Comparison of ENCODE assay signal across 1 cellular context in genomic region chr19:41588497-41589209, GRCh38.
TF ChIP-seq lines count a peak whose summit lies in the region.

No MANE protein-coding gene starts in this region.

TF ChIP-seq in HepG2, 621 proteins besides CTCF, POLR2A, EP300 and RAD21 (continued from another document and continues in another):
- no peak for TF ChIP-seq ZNF646 (CRISPR knock-in tag; IDR thresholded peaks at IDR 0.05)
- TF ChIP-seq PLSCR1 (CRISPR knock-in tag; IDR thresholded peaks at IDR 0.05; ENCODE audit: borderline replicate concordance): no peak
- no peak for TF ChIP-seq ZBTB3 (CRISPR knock-in tag; IDR thresholded peaks at IDR 0.05; ENCODE audit: borderline replicate concordance, low read depth)
- no peak for TF ChIP-seq SIX1 (CRISPR knock-in tag; IDR thresholded peaks at IDR 0.05; ENCODE audit: borderline replicate concordance)
- TF ChIP-seq NR3C1 (CRISPR knock-in tag; IDR thresholded peaks at IDR 0.05): no peak
- no peak for TF ChIP-seq SP1 (IDR thresholded peaks at IDR 0.05)
- TF ChIP-seq SP1 (CRISPR knock-in tag; IDR thresholded peaks at IDR 0.05): no peak
- TF ChIP-seq ZNF720 (CRISPR knock-in tag; IDR thresholded peaks at IDR 0.05): no peak
- TF ChIP-seq TOPORS (CRISPR knock-in tag; IDR thresholded peaks at IDR 0.05): no peak
- TF ChIP-seq POGZ (CRISPR knock-in tag; IDR thresholded peaks at IDR 0.05): no peak
- no peak for TF ChIP-seq THAP7 (CRISPR knock-in tag; IDR thresholded peaks at IDR 0.05)
- no peak for TF ChIP-seq ZNF484 (CRISPR knock-in tag; IDR thresholded peaks at IDR 0.05; ENCODE audit: borderline replicate concordance, low read depth)
- TF ChIP-seq ARID4A (CRISPR knock-in tag; IDR thresholded peaks at IDR 0.05; ENCODE audit: borderline replicate concordance): no peak
- no peak for TF ChIP-seq ZBTB34 (CRISPR knock-in tag; IDR thresholded peaks at IDR 0.05)
- no peak for TF ChIP-seq WIZ (CRISPR knock-in tag; IDR thresholded peaks at IDR 0.05)
- no peak for TF ChIP-seq SOX6 (IDR thresholded peaks at IDR 0.05)
- TF ChIP-seq SOX6 (CRISPR knock-in tag; IDR thresholded peaks at IDR 0.05): no peak
- TF ChIP-seq IRF2 (CRISPR knock-in tag; IDR thresholded peaks at IDR 0.05): 0 out of 2 replicates have a peak, but pooled peaks have one; percentile 35
- no peak for TF ChIP-seq ZNF770 (CRISPR knock-in tag; IDR thresholded peaks at IDR 0.05)
- no peak for TF ChIP-seq SRF (IDR thresholded peaks at IDR 0.05; ENCODE audit: low read depth, low read length)
- no peak for TF ChIP-seq SNAI1 (CRISPR knock-in tag; IDR thresholded peaks at IDR 0.05; ENCODE audit: borderline replicate concordance)
- no peak for TF ChIP-seq FOXA3 (CRISPR knock-in tag; IDR thresholded peaks at IDR 0.05)
- TF ChIP-seq PCBP1 (IDR thresholded peaks at IDR 0.05; ENCODE audit: borderline replicate concordance, low read depth, low read length): no peak
- no peak for TF ChIP-seq PHF8 (CRISPR knock-in tag; IDR thresholded peaks at IDR 0.05)
- TF ChIP-seq ZNF354B (CRISPR knock-in tag; IDR thresholded peaks at IDR 0.05): no peak
- no peak for TF ChIP-seq ZNF704 (CRISPR knock-in tag; IDR thresholded peaks at IDR 0.05; ENCODE audit: borderline replicate concordance)
- no peak for TF ChIP-seq SKIL (CRISPR knock-in tag; IDR thresholded peaks at IDR 0.05; ENCODE audit: borderline replicate concordance)
- TF ChIP-seq ATF4 (CRISPR knock-in tag; IDR thresholded peaks at IDR 0.05): 0 out of 4 replicates have a peak, but pooled peaks of 1 of the 2 experiments have one; percentile 19
- 0 out of 2 replicates have a peak, but pooled peaks have one; percentile 37 for TF ChIP-seq ZNF589 (CRISPR knock-in tag; conservative IDR thresholded peaks at IDR 0.05)
- no peak for TF ChIP-seq CCDC6 (CRISPR knock-in tag; IDR thresholded peaks at IDR 0.05)
- TF ChIP-seq ZNF121 (CRISPR knock-in tag; IDR thresholded peaks at IDR 0.05): no peak
- TF ChIP-seq MTF2 (CRISPR knock-in tag; IDR thresholded peaks at IDR 0.05; ENCODE audit: borderline replicate concordance): no peak
- TF ChIP-seq ZNF460 (CRISPR knock-in tag; IDR thresholded peaks at IDR 0.05; ENCODE audit: borderline replicate concordance): no peak
- TF ChIP-seq TCF12 (IDR thresholded peaks at IDR 0.05): no peak
- TF ChIP-seq TCF12 (CRISPR knock-in tag; IDR thresholded peaks at IDR 0.05): no peak
- TF ChIP-seq NFE2L1 (CRISPR knock-in tag; IDR thresholded peaks at IDR 0.05; ENCODE audit: borderline replicate concordance): no peak
- TF ChIP-seq SNAPC5 (CRISPR knock-in tag; IDR thresholded peaks at IDR 0.05; ENCODE audit: borderline replicate concordance): no peak
- TF ChIP-seq NONO (IDR thresholded peaks at IDR 0.05): no peak
- TF ChIP-seq NONO (CRISPR knock-in tag; conservative IDR thresholded peaks at IDR 0.05): no peak
- TF ChIP-seq JDP2 (CRISPR knock-in tag; IDR thresholded peaks at IDR 0.05; ENCODE audit: borderline replicate concordance): no peak
- TF ChIP-seq ZNF674 (CRISPR knock-in tag; IDR thresholded peaks at IDR 0.05; ENCODE audit: low read depth): no peak
- TF ChIP-seq FOXM1 (CRISPR knock-in tag; IDR thresholded peaks at IDR 0.05): no peak
